Comparison of ENCODE assay signal across 17 cellular contexts in genomic region chr16:86553356-86553755, GRCh38. TPM values are rescaled to one million over a fixed set of nuclear protein-coding genes. Genes with fewer than 3 reads are reported as not detected.
DNase-seq lines count a peak whose midpoint lies in the region; ATAC-seq and TF ChIP-seq lines count a peak whose summit lies in the region.
"Had no signal": no experiment of that assay in that cellular context is flagged by ENCODE, and none has a peak within 500 bp of the region (broad histone marks: within the 10 kb centered on the region; RNA-seq: fewer than 3 reads in every experiment).

No MANE protein-coding gene starts in this region.

- no peak for TF ChIP-seq CTCF in Loucy (conservative IDR thresholded peaks at IDR 0.05; ENCODE audit: low read length)
- TF ChIP-seq CTCF in endodermal cell (conservative IDR thresholded peaks at IDR 0.05): no peak
- TF ChIP-seq CTCF in progenitor cell of endocrine pancreas (IDR thresholded peaks at IDR 0.05; ENCODE audit: unreplicated experiment): no peak

- H3K4me3 ChIP-seq in Loucy (ENCODE audit: low read length, poor library complexity, severe bottlenecking) (no peak overlapping the region), endodermal cell (ENCODE audit: low read length) (no peak overlapping the region)
- H3K4me3 ChIP-seq: vagina had no signal

- H3K27ac ChIP-seq in endodermal cell (ENCODE audit: low read depth, low read length): no peak overlapping the region
- H3K27ac ChIP-seq: vagina had no signal

- H3K9ac ChIP-seq in Loucy (ENCODE audit: low read depth, low read length, poor library complexity, severe bottlenecking) (no peak overlapping the region), endodermal cell (ENCODE audit: extremely low read depth, low read length, poor library complexity, severe bottlenecking) (no peak overlapping the region)

- DNase-seq in activated T-cell treated with anti-CD3 and anti-CD28 coated beads, Interleukin-2, amount 50 U/mL, for 24 hours: no peak
- DNase-seq in activated T-cell treated with anti-CD3 and anti-CD28 coated beads, Interleukin-2, amount 50 U/mL, for 72 hours: no peak
- DNase-seq in endodermal cell: no peak
- DNase-seq in progenitor cell of endocrine pancreas (ENCODE audit: low spot score, unreplicated experiment): no peak
- DNase-seq in KBM-7: no peak
- DNase-seq in HPDE6-E6E7 (ENCODE audit: extremely low spot score): no peak
- DNase-seq: DMS79; effector CD4-positive, alpha-beta T cell; left cardiac atrium; NCI-H1930; NCI-H446; NK-92 treated with Interleukin-12 subunit alpha and Interleukin-12 subunit beta, amount 100 ng/mL, for 24 hours; stimulated activated CD4-positive, alpha-beta T cell treated with anti-CD3 and anti-CD28 coated beads, Interleukin-12 subunit alpha, Interleukin-12 subunit beta, amount 100 ng/mL, for 4 hours had no signal

- no peak overlapping the region for H2AFZ ChIP-seq in Loucy (ENCODE audit: low read length)

- H3K9me2 ChIP-seq in Loucy (replicated peaks; ENCODE audit: low read depth, low read length): no peaks in the 10 kb centered on the region

- H3K4me1 ChIP-seq in Loucy (ENCODE audit: insufficient read depth, low read length, poor library complexity, severe bottlenecking) (peaks cover 14% of the 10 kb centered on the region), endodermal cell (ENCODE audit: control insufficient read depth, insufficient read depth, low read length) (no peaks in the 10 kb centered on the region)

- peaks cover 4% of the 10 kb centered on the region; the same call in 1 of the 2 replicates for H3F3A ChIP-seq in Loucy (ENCODE audit: low read depth)

- peaks cover 11% of the 10 kb centered on the region for H3K27me3 Mint-ChIP-seq in activated T-cell treated with anti-CD3 and anti-CD28 coated beads, Interleukin-2, amount 50 U/mL, for 24 hours
- H3K27me3 Mint-ChIP-seq in activated T-cell treated with anti-CD3 and anti-CD28 coated beads, Interleukin-2, amount 50 U/mL, for 72 hours (ENCODE audit: low read depth): no peaks in the 10 kb centered on the region
- peaks cover 6% of the 10 kb centered on the region for H3K27me3 Mint-ChIP-seq in endodermal cell (ENCODE audit: insufficient read depth)
- H3K27me3 Mint-ChIP-seq in progenitor cell of endocrine pancreas: peaks cover 34% of the 10 kb centered on the region

- 95 to 96% methylated on average over 14 to 22 of the region's 22 CpGs for WGBS in endodermal cell (ENCODE audit: insufficient coverage in 1 of 2, insufficient read length in 1 of 2), 2 experiments

- H3K27me3 ChIP-seq in Loucy (ENCODE audit: insufficient read depth, low read length, poor library complexity, severe bottlenecking): no peaks in the 10 kb centered on the region
- H3K27me3 ChIP-seq in endodermal cell (ENCODE audit: control insufficient read depth, insufficient read depth, low read length, poor library complexity, severe bottlenecking): peaks cover 8% of the 10 kb centered on the region
- H3K27me3 ChIP-seq: vagina had no signal

- H3K9me3 Mint-ChIP-seq in activated T-cell treated with anti-CD3 and anti-CD28 coated beads, Interleukin-2, amount 50 U/mL, for 24 hours: no peaks in the 10 kb centered on the region
- H3K9me3 Mint-ChIP-seq in activated T-cell treated with anti-CD3 and anti-CD28 coated beads, Interleukin-2, amount 50 U/mL, for 72 hours: no peaks in the 10 kb centered on the region
- H3K9me3 Mint-ChIP-seq in endodermal cell: no peaks in the 10 kb centered on the region
- no peaks in the 10 kb centered on the region for H3K9me3 Mint-ChIP-seq in progenitor cell of endocrine pancreas (ENCODE audit: low read depth)

- H3K4me3 Mint-ChIP-seq in activated T-cell treated with anti-CD3 and anti-CD28 coated beads, Interleukin-2, amount 50 U/mL, for 24 hours: peak overlapping the region; percentile 94
- H3K4me3 Mint-ChIP-seq in activated T-cell treated with anti-CD3 and anti-CD28 coated beads, Interleukin-2, amount 50 U/mL, for 72 hours: peak overlapping the region in 1 of 2 donors; percentile 94
- peak overlapping the region; percentile 87 for H3K4me3 Mint-ChIP-seq in endodermal cell
- H3K4me3 Mint-ChIP-seq in progenitor cell of endocrine pancreas (ENCODE audit: low read depth): peak overlapping the region; percentile 87

- ATAC-seq in activated T-cell treated with anti-CD3 and anti-CD28 coated beads, Interleukin-2, amount 50 U/mL, for 72 hours (replicated peaks in 1 of 2): no peak
- no peak for ATAC-seq in HG02623 (IDR thresholded peaks at IDR 0.05; ENCODE audit: unreplicated experiment)
- ATAC-seq: left cardiac atrium had no signal

- H3K4me2 ChIP-seq in Loucy (ENCODE audit: low read depth, low read length, poor library complexity, severe bottlenecking): peak overlapping the region; percentile 90

- H3K27ac Mint-ChIP-seq in activated T-cell treated with anti-CD3 and anti-CD28 coated beads, Interleukin-2, amount 50 U/mL, for 24 hours: no peak overlapping the region
- no peak overlapping the region for H3K27ac Mint-ChIP-seq in activated T-cell treated with anti-CD3 and anti-CD28 coated beads, Interleukin-2, amount 50 U/mL, for 72 hours
- no peak overlapping the region for H3K27ac Mint-ChIP-seq in endodermal cell
- no peak overlapping the region for H3K27ac Mint-ChIP-seq in progenitor cell of endocrine pancreas

- peaks cover 13% of the 10 kb centered on the region for H3K79me2 ChIP-seq in Loucy (ENCODE audit: insufficient read depth, low read length)

- no peaks in the 10 kb centered on the region for H3K36me3 ChIP-seq in Loucy (ENCODE audit: insufficient read depth, low read length)
- peaks cover 28% of the 10 kb centered on the region for H3K36me3 ChIP-seq in endodermal cell (ENCODE audit: control insufficient read depth, insufficient read depth, low read length)

- no peaks in the 10 kb centered on the region for H3K9me3 ChIP-seq in Loucy (ENCODE audit: insufficient read depth, low read depth, low read length)
- no peaks in the 10 kb centered on the region for H3K9me3 ChIP-seq in endodermal cell (ENCODE audit: control insufficient read depth, low read length)
- H3K9me3 ChIP-seq: vagina had no signal

- peaks cover 43% of the 10 kb centered on the region for H3K4me1 Mint-ChIP-seq in activated T-cell treated with anti-CD3 and anti-CD28 coated beads, Interleukin-2, amount 50 U/mL, for 24 hours (ENCODE audit: low read depth)
- peaks cover 53% of the 10 kb centered on the region for H3K4me1 Mint-ChIP-seq in activated T-cell treated with anti-CD3 and anti-CD28 coated beads, Interleukin-2, amount 50 U/mL, for 72 hours (ENCODE audit: low read depth)
- H3K4me1 Mint-ChIP-seq in endodermal cell: no peaks in the 10 kb centered on the region
- peaks cover 3% of the 10 kb centered on the region for H3K4me1 Mint-ChIP-seq in progenitor cell of endocrine pancreas (ENCODE audit: low read depth)

- H4K20me1 ChIP-seq in Loucy (ENCODE audit: insufficient read depth, low read length, poor library complexity, severe bottlenecking): no peaks in the 10 kb centered on the region

- peaks cover 62% of the 10 kb centered on the region for H3K36me3 Mint-ChIP-seq in activated T-cell treated with anti-CD3 and anti-CD28 coated beads, Interleukin-2, amount 50 U/mL, for 24 hours (ENCODE audit: low read depth)
- peaks cover 2 to 5% of the 10 kb centered on the region in 2 donors for H3K36me3 Mint-ChIP-seq in activated T-cell treated with anti-CD3 and anti-CD28 coated beads, Interleukin-2, amount 50 U/mL, for 72 hours (ENCODE audit: insufficient read depth in 2 of 2)
- peaks cover 2% of the 10 kb centered on the region for H3K36me3 Mint-ChIP-seq in endodermal cell (ENCODE audit: low read depth)
- H3K36me3 Mint-ChIP-seq in progenitor cell of endocrine pancreas (ENCODE audit: insufficient read depth): no peaks in the 10 kb centered on the region

- in situ Hi-C loops in KBM-7 (cut with MboI; ENCODE audit: low pct_unique_long_range_greater_than_20kb, low sequenced_read_pairs): loop anchor here (25.0 kb wide), 1 partner anchor 509 kb away; no protein-coding TSS in a partner anchor

RNA-seq across cellular contexts. Expression of gene MTHFSD, which starts 1.7 kb away (rescaled TPM):
- total RNA-seq in activated T-cell treated with anti-CD3 and anti-CD28 coated beads, Interleukin-2, amount 50 U/mL, for 72 hours: 10 to 100 TPM; 21.2 to 22.4 TPM
- total RNA-seq in endodermal cell: 10 to 100 TPM; 15.0 to 25.8 TPM
- 24.2 TPM for polyA plus RNA-seq in endodermal cell (2013, experiment 1 of 2)
- 22.7 TPM for polyA plus RNA-seq in endodermal cell (2013, experiment 2 of 2)
- 21.8 and 22.8 TPM in 2 replicates for total RNA-seq in progenitor cell of endocrine pancreas

RNA-seq across cellular contexts. Expression of gene FOXC2, which starts 13.3 kb away (rescaled TPM):
- not detected for total RNA-seq in activated T-cell treated with anti-CD3 and anti-CD28 coated beads, Interleukin-2, amount 50 U/mL, for 72 hours
- total RNA-seq in endodermal cell: under 1 TPM in 1 of 2 donors, not detected in 1; 0.20 TPM
- 1.00 TPM for polyA plus RNA-seq in endodermal cell (2013, experiment 1 of 2)
- polyA plus RNA-seq in endodermal cell (2013, experiment 2 of 2): 1.2 TPM
- total RNA-seq in progenitor cell of endocrine pancreas: 0.11 TPM in 1 of 2 replicates, not detected in the other
- total RNA-seq: CD4-positive, alpha-beta memory T cell had no signal
- polyA plus RNA-seq: CD4-positive, alpha-beta memory T cell had no signal

RNA-seq across cellular contexts. Expression of gene FOXL1, which starts 25.0 kb away (rescaled TPM):
- total RNA-seq in activated T-cell treated with anti-CD3 and anti-CD28 coated beads, Interleukin-2, amount 50 U/mL, for 72 hours: under 1 TPM in 1 of 2 donors, not detected in 1; 0.07 TPM
- under 1 TPM in 1 of 2 donors, not detected in 1; 0.37 TPM for total RNA-seq in endodermal cell
- polyA plus RNA-seq in endodermal cell (2013, experiment 1 of 2): 0.39 TPM
- 0.58 TPM for polyA plus RNA-seq in endodermal cell (2013, experiment 2 of 2)
- not detected in 2 replicates for total RNA-seq in progenitor cell of endocrine pancreas
- total RNA-seq: CD4-positive, alpha-beta memory T cell had no signal
- polyA plus RNA-seq: CD4-positive, alpha-beta memory T cell had no signal

RNA-seq across cellular contexts. Expression of gene FOXF1, which starts 43.0 kb away (rescaled TPM):
- not detected for total RNA-seq in activated T-cell treated with anti-CD3 and anti-CD28 coated beads, Interleukin-2, amount 50 U/mL, for 72 hours
- total RNA-seq in endodermal cell: not detected
- polyA plus RNA-seq in endodermal cell (2013, experiment 1 of 2): 0.11 TPM
- polyA plus RNA-seq in endodermal cell (2013, experiment 2 of 2): 0.08 TPM
- total RNA-seq in progenitor cell of endocrine pancreas: not detected in 2 replicates
- total RNA-seq: CD4-positive, alpha-beta memory T cell had no signal
- polyA plus RNA-seq: CD4-positive, alpha-beta memory T cell had no signal
